In genomic region chr12:56521209-56521589, GRCh38 we compare ENCODE assay signal across 8 cellular contexts. TPM values are rescaled to one million over a fixed set of nuclear protein-coding genes. Genes with fewer than 3 reads are reported as not detected.
DNase-seq lines count a peak whose midpoint lies in the region; ATAC-seq, FAIRE-seq and TF ChIP-seq lines count a peak whose summit lies in the region.

No MANE protein-coding gene starts in this region.

- ATAC-seq in natural killer cell (peak; percentile 74 to 79 (median 75)), HG02970 (IDR thresholded peaks at IDR 0.05; ENCODE audit: low FRiP score, unreplicated experiment) (no peak)

- POLR2A ChIA-PET in BJ (lab: Charles Lee): interaction anchor here (0.6 to 0.7 kb wide), 4 partner anchors 45 to 210 kb away, joined by 3 to 6 read pairs (median 4); no protein-coding TSS in a partner anchor

- H3K27ac Mint-ChIP-seq in natural killer cell: peak overlapping the region; percentile 70 to 88

- no peaks in the 10 kb centered on the region for H3K9me3 ChIP-seq in MM.1S (replicated peaks; ENCODE audit: insufficient read depth, low read length)
- no peaks in the 10 kb centered on the region for H3K9me3 ChIP-seq in effector memory CD4-positive, alpha-beta T cell (ENCODE audit: control insufficient read depth, low read length)

- peak overlapping the region; percentile 36 for H2AFZ ChIP-seq in MM.1S (ENCODE audit: low read length)

- 0 out of 2 replicates have a peak, but pooled peaks cover 6% of the 10 kb centered on the region for H3K4me1 ChIP-seq in MM.1S (ENCODE audit: low read length)
- no peaks in the 10 kb centered on the region for H3K4me1 ChIP-seq in effector memory CD4-positive, alpha-beta T cell (ENCODE audit: control insufficient read depth, insufficient read depth, low read length, poor library complexity, severe bottlenecking)

- TF ChIP-seq CTCF in BJ (IDR thresholded peaks at IDR 0.05; ENCODE audit: insufficient read depth, low read depth, low read length) (no peak), MM.1S (IDR thresholded peaks at IDR 0.05; ENCODE audit: low read length) (no peak), natural killer cell (IDR thresholded peaks at IDR 0.05) (no peak), D721Med (IDR thresholded peaks at IDR 0.05; ENCODE audit: insufficient read depth, missing control alignments) (no peak), GM10266 (IDR thresholded peaks at IDR 0.05; ENCODE audit: control insufficient read depth, insufficient read depth, low read depth, missing control alignments) (no peak)

- no peak for FAIRE-seq in D721Med (lab: Jason Lieb, UNC)

- no peaks in the 10 kb centered on the region for H4K20me1 ChIP-seq in MM.1S (ENCODE audit: insufficient read depth, low read length)

- H3F3A ChIP-seq in MM.1S (ENCODE audit: insufficient read depth, low read length): no peaks in the 10 kb centered on the region

- peak overlapping the region; percentile 98 for H3K4me3 Mint-ChIP-seq in natural killer cell

- H3K4me1 Mint-ChIP-seq in natural killer cell: peaks cover 23 to 30% of the 10 kb centered on the region in 2 donors

- H3K27ac ChIP-seq in MM.1S (ENCODE audit: low read length): no peak overlapping the region
- H3K27ac ChIP-seq in effector memory CD4-positive, alpha-beta T cell (ENCODE audit: insufficient read depth, low read length, poor library complexity, severe bottlenecking): no peak overlapping the region

- peaks cover 1% of the 10 kb centered on the region; the same call in 1 of the 2 replicates for H3K36me3 ChIP-seq in BJ (ENCODE audit: control insufficient read depth, insufficient read depth, low read length)
- no peaks in the 10 kb centered on the region for H3K36me3 ChIP-seq in MM.1S (replicated peaks; ENCODE audit: insufficient read depth, low read length)
- no peaks in the 10 kb centered on the region for H3K36me3 ChIP-seq in effector memory CD4-positive, alpha-beta T cell (ENCODE audit: control insufficient read depth, insufficient read depth, low read length)

- H3K27me3 Mint-ChIP-seq in natural killer cell (ENCODE audit: low read depth in 2 of 2): no peaks in the 10 kb centered on the region

- no peaks in the 10 kb centered on the region for H3K27me3 ChIP-seq in BJ (ENCODE audit: control insufficient read depth, insufficient read depth, low read length)
- no peaks in the 10 kb centered on the region for H3K27me3 ChIP-seq in MM.1S (replicated peaks; ENCODE audit: insufficient read depth, low read length)
- H3K27me3 ChIP-seq in effector memory CD4-positive, alpha-beta T cell (replicated peaks; ENCODE audit: control insufficient read depth, insufficient read depth, low read length, poor library complexity, severe bottlenecking): no peaks in the 10 kb centered on the region

- peak overlapping the region; percentile 48; the same call in 1 of the 2 replicates for H3K9ac ChIP-seq in MM.1S (ENCODE audit: low read length)

- no peaks in the 10 kb centered on the region for H3K9me3 Mint-ChIP-seq in natural killer cell

- CTCF ChIA-PET in BJ (lab: Yijun Ruan, JAX): interaction anchor here (0.6 to 5.0 kb wide), 9 partner anchors 9 to 670 kb away, joined by 3 to 21 read pairs (median 4); no protein-coding TSS in a partner anchor

- H3K4me3 ChIP-seq in BJ (ENCODE audit: low read depth, low read length) (peak overlapping the region; percentile 49; the same call in 1 of the 2 replicates), MM.1S (ENCODE audit: low read length) (peak overlapping the region; percentile 57)
- H3K4me3 ChIP-seq in effector memory CD4-positive, alpha-beta T cell (ENCODE audit: insufficient read depth, low read depth, low read length, poor library complexity, severe bottlenecking): peak overlapping the region; percentile 41

- peak overlapping the region; percentile 34 for H3K4me2 ChIP-seq in MM.1S (ENCODE audit: low read depth, low read length)

- intact Hi-C loops in natural killer cell (cut with micrococcal nuclease): loop anchor here (2.0 kb wide), 1 partner anchor 110 kb away; the partner anchor contains the start of gene BAZ2A

- no peak for DNase-seq in BJ (ENCODE audit: low read depth)
- DNase-seq in MM.1S: no peak
- DNase-seq in effector memory CD4-positive, alpha-beta T cell: no peak
- no peak for DNase-seq in natural killer cell
- no peak for DNase-seq in D721Med (ENCODE audit: insufficient read length, low spot score)
- no peak for DNase-seq in GM10266 (ENCODE audit: extremely low spot score)
- DNase-seq in C1 segment of cervical spinal cord (lab: John Stamatoyannopoulos, UW): no peak

- no peaks in the 10 kb centered on the region for H3K79me2 ChIP-seq in MM.1S (ENCODE audit: low read length)

- no peaks in the 10 kb centered on the region for H3K36me3 Mint-ChIP-seq in natural killer cell

- H3K9me2 ChIP-seq in MM.1S (replicated peaks; ENCODE audit: insufficient read depth, low read length): no peaks in the 10 kb centered on the region

RNA-seq across cellular contexts. Expression of gene RBMS2, which starts 0.4 kb away (rescaled TPM):
- 67.9 and 68.4 TPM in 2 replicates for polyA plus RNA-seq in BJ (2011; rRNA removed)
- 71.8 and 87.2 TPM in 2 replicates for polyA minus RNA-seq in BJ (2011; rRNA and poly(A)+ RNA removed)
- total RNA-seq in natural killer cell: 10 to 100 TPM; 10.8 to 16.5 (median 15.6) TPM

RNA-seq across cellular contexts. Expression of gene GLS2, which starts 33.2 kb away (rescaled TPM):
- polyA plus RNA-seq in BJ (2011; rRNA removed): 0.13 and 0.18 TPM in 2 replicates
- 0.21 and 1.8 TPM in 2 replicates for polyA minus RNA-seq in BJ (2011; rRNA and poly(A)+ RNA removed)
- total RNA-seq in natural killer cell: 1 to 10 TPM; 1.2 to 1.6 (median 1.6) TPM

RNA-seq across cellular contexts. Expression of gene SPRYD4, which starts 52.8 kb away (rescaled TPM):
- polyA plus RNA-seq in BJ (2011; rRNA removed): 2.4 and 2.6 TPM in 2 replicates
- 1.9 and 2.2 TPM in 2 replicates for polyA minus RNA-seq in BJ (2011; rRNA and poly(A)+ RNA removed)
- total RNA-seq in natural killer cell: 1 to 10 TPM; 5.6 to 6.2 (median 5.6) TPM
